ENCODE assay signal across 12 cellular contexts in genomic region chr22:31173386-31174145, GRCh38. TPM values are rescaled to one million over a fixed set of nuclear protein-coding genes. Genes with fewer than 3 reads are reported as not detected.
DNase-seq lines count a peak whose midpoint lies in the region; ATAC-seq, FAIRE-seq and TF ChIP-seq lines count a peak whose summit lies in the region.
"Had no signal": no experiment of that assay in that cellular context is flagged by ENCODE, and none has a peak within 500 bp of the region (broad histone marks: within the 10 kb centered on the region; RNA-seq: fewer than 3 reads in every experiment).

No MANE protein-coding gene starts in this region.

- H3K27ac ChIP-seq in ACC112 (ENCODE audit: low read depth, low read length), result peak overlapping the region; percentile 78
- H3K27ac ChIP-seq in astrocyte (ENCODE audit: low read depth, low read length), result peak overlapping the region; percentile 95
- H3K27ac ChIP-seq in left lung, result no peak overlapping the region
- H3K27ac ChIP-seq: cardiac muscle cell had no signal

- peak overlapping the region; percentile 77 for H3K9ac ChIP-seq in astrocyte (ENCODE audit: low read length)

- peaks cover 37% of the 10 kb centered on the region for H3K79me2 ChIP-seq in ACC112 (ENCODE audit: control insufficient read depth, insufficient read depth, low read length, unreplicated experiment)
- peaks cover 74% of the 10 kb centered on the region for H3K79me2 ChIP-seq in astrocyte (ENCODE audit: insufficient read depth, low read length)

- no peaks in the 10 kb centered on the region for H3K27me3 Mint-ChIP-seq in astrocyte (ENCODE audit: low read depth, unreplicated experiment)
- H3K27me3 Mint-ChIP-seq: memory B cell had no signal

- peak; percentile 69 for DNase-seq in HPDE6-E6E7 (ENCODE audit: extremely low spot score)
- peak; percentile 92 for DNase-seq in astrocyte (ENCODE audit: low read depth)
- no peak for DNase-seq in left lung
- DNase-seq in Kasumi-1 (lab: John Stamatoyannopoulos, UW), result no peak
- DNase-seq in DMS153 (lab: John Stamatoyannopoulos, UW), result no peak
- DNase-seq: GDM1, SHP77 had no signal

- peak overlapping the region; percentile 93 for H3K27ac Mint-ChIP-seq in astrocyte (ENCODE audit: unreplicated experiment)
- H3K27ac Mint-ChIP-seq: memory B cell had no signal

- intact Hi-C loops in left lung (cut with DNase I), result no loop called here

- no peaks in the 10 kb centered on the region for H3K9me3 Mint-ChIP-seq in astrocyte (ENCODE audit: unreplicated experiment)
- H3K9me3 Mint-ChIP-seq: memory B cell had no signal

- H3K4me3 Mint-ChIP-seq in astrocyte (ENCODE audit: unreplicated experiment), result peak overlapping the region; percentile 37
- H3K4me3 Mint-ChIP-seq: memory B cell had no signal

- H3K36me3 ChIP-seq in ACC112 (ENCODE audit: insufficient read depth, low read length), result peaks cover 3% of the 10 kb centered on the region; the same call in 1 of the 2 replicates
- no peaks in the 10 kb centered on the region for H3K36me3 ChIP-seq in astrocyte (ENCODE audit: insufficient read depth, low read length)
- peaks cover 0 to 15% of the 10 kb centered on the region in 2 donors for H3K36me3 ChIP-seq in left lung
- H3K36me3 ChIP-seq: cardiac muscle cell had no signal

- H3K9me3 ChIP-seq in astrocyte (ENCODE audit: insufficient read depth, low read depth, low read length) (no peaks in the 10 kb centered on the region), left lung (no peaks in the 10 kb centered on the region)

- peaks cover 20% of the 10 kb centered on the region for H4K20me1 ChIP-seq in astrocyte (ENCODE audit: insufficient read depth, low read length)

- peaks cover 11% of the 10 kb centered on the region for H3K36me3 Mint-ChIP-seq in astrocyte (ENCODE audit: low read depth, unreplicated experiment)

- H3K27me3 ChIP-seq in ACC112 (ENCODE audit: insufficient read depth, low read length), result no peaks in the 10 kb centered on the region
- H3K27me3 ChIP-seq in astrocyte (ENCODE audit: insufficient read depth, low read length), result no peaks in the 10 kb centered on the region
- no peaks in the 10 kb centered on the region for H3K27me3 ChIP-seq in left lung
- H3K27me3 ChIP-seq: cardiac muscle cell had no signal

- ATAC-seq in left lung (peak; percentile 57), GM18907 (IDR thresholded peaks at IDR 0.05; ENCODE audit: unreplicated experiment) (no peak), GM21723 (IDR thresholded peaks at IDR 0.05; ENCODE audit: unreplicated experiment) (no peak)

- peaks cover 32% of the 10 kb centered on the region for H3K4me1 Mint-ChIP-seq in astrocyte (ENCODE audit: low read depth, unreplicated experiment)

- peak; percentile 92 for FAIRE-seq in astrocyte (lab: Jason Lieb, UNC)

- TF ChIP-seq CTCF in astrocyte (IDR thresholded peaks at IDR 0.05; ENCODE audit: insufficient read depth, low read depth, low read length), result no peak
- no peak for TF ChIP-seq CTCF in left lung (IDR thresholded peaks at IDR 0.05)

- H2AFZ ChIP-seq in ACC112 (ENCODE audit: low read length, unreplicated experiment) (no peak overlapping the region), astrocyte (ENCODE audit: low read depth, low read length) (no peak overlapping the region)

- H3K4me1 ChIP-seq in ACC112 (ENCODE audit: control insufficient read depth, insufficient read depth, low read length, unreplicated experiment) (peaks cover 26% of the 10 kb centered on the region), astrocyte (ENCODE audit: insufficient read depth, low read length) (peaks cover 38% of the 10 kb centered on the region), left lung (peaks cover 0 to 45% of the 10 kb centered on the region in 2 donors)

- H3K4me2 ChIP-seq in astrocyte (ENCODE audit: low read length), result peak overlapping the region; percentile 80

- H3K4me3 ChIP-seq in ACC112 (ENCODE audit: low read depth, low read length), result no peak overlapping the region; the same call in 1 of the 2 replicates
- peak overlapping the region; percentile 20 for H3K4me3 ChIP-seq in astrocyte (ENCODE audit: insufficient read depth, low read depth, low read length)
- H3K4me3 ChIP-seq in left lung, result no peak overlapping the region
- H3K4me3 ChIP-seq: cardiac muscle cell had no signal

RNA-seq across cellular contexts. Expression of gene RNF185, which starts 13.6 kb away (rescaled TPM):
- 28.9 and 29.3 TPM in 2 replicates for total RNA-seq in astrocyte
- 10 to 100 TPM; 28.2 to 34.3 TPM for total RNA-seq in left lung

RNA-seq across cellular contexts. Expression of gene PLA2G3, which starts 33.3 kb away (rescaled TPM):
- total RNA-seq in astrocyte (not detected in 2 replicates), left lung (1 to 10 TPM; 4.3 to 9.9 TPM)

RNA-seq across cellular contexts. Expression of gene LIMK2, which starts 38.5 kb away (rescaled TPM):
- total RNA-seq in astrocyte (128 and 136 TPM in 2 replicates), left lung (10 to 100 TPM; 68.7 to 87.6 TPM)

RNA-seq across cellular contexts. Expression of gene INPP5J, which starts 50.8 kb away (rescaled TPM):
- 3.0 and 3.3 TPM in 2 replicates for total RNA-seq in astrocyte
- total RNA-seq in left lung, result 1 to 10 TPM; 3.8 to 4.0 TPM

Comparison
In these comparisons a context has a peak if more than half of its experiments do, and no peak if none do; other contexts are left out.
1. H3K27ac ChIP-seq: peak in ACC112 (single experiment) and astrocyte (single experiment); none in left lung (0 of 2).
2. DNase-seq: peak in HPDE6-E6E7 (single experiment) and astrocyte (single experiment); none in left lung (0 of 2), Kasumi-1 (0 of 2) and DMS153 (single experiment).